In genomic region chr9:130682490-130683121, GRCh38 we compare ENCODE assay signal across 1 cellular context.
TF ChIP-seq lines count a peak whose summit lies in the region.

No MANE protein-coding gene starts in this region.

TF ChIP-seq in K562, 482 proteins besides CTCF, POLR2A, EP300 and RAD21 (continues in another document):
- TF ChIP-seq GTF2A2 (tag; IDR thresholded peaks at IDR 0.05), result no peak
- TF ChIP-seq MTA3 (IDR thresholded peaks at IDR 0.05; ENCODE audit: borderline replicate concordance), result peak; percentile 17; the same call in 1 of the 2 replicates
- no peak for TF ChIP-seq ZNF445 (CRISPR knock-in tag; IDR thresholded peaks at IDR 0.05; ENCODE audit: low read depth)
- no peak for TF ChIP-seq RBM14 (IDR thresholded peaks at IDR 0.05; ENCODE audit: borderline replicate concordance, insufficient read depth, low read depth, low read length)
- TF ChIP-seq KLF1 (tag; IDR thresholded peaks at IDR 0.05), result no peak
- peak; percentile 83 for TF ChIP-seq ARID2 (IDR thresholded peaks at IDR 0.05)
- TF ChIP-seq DACH1 (IDR thresholded peaks at IDR 0.05; ENCODE audit: partially characterized antibody), result no peak
- TF ChIP-seq BCOR (IDR thresholded peaks at IDR 0.05), result peak; percentile 59; the same call in 1 of the 2 replicates
- TF ChIP-seq PBX2 (CRISPR knock-in tag; IDR thresholded peaks at IDR 0.05; ENCODE audit: low read depth), result no peak
- no peak for TF ChIP-seq PBX2 (tag; conservative IDR thresholded peaks at IDR 0.05; ENCODE audit: low read depth)
- peak; percentile 42; the same call in 1 of the 2 replicates for TF ChIP-seq MYNN (IDR thresholded peaks at IDR 0.05)
- no peak for TF ChIP-seq MYNN (CRISPR knock-in tag; IDR thresholded peaks at IDR 0.05)
- no peak for TF ChIP-seq NCOA2 (IDR thresholded peaks at IDR 0.05; ENCODE audit: partially characterized antibody in 2 of 2)
- no peak for TF ChIP-seq ZNF143 (CRISPR knock-in tag; IDR thresholded peaks at IDR 0.05)
- TF ChIP-seq, protein P1, sequence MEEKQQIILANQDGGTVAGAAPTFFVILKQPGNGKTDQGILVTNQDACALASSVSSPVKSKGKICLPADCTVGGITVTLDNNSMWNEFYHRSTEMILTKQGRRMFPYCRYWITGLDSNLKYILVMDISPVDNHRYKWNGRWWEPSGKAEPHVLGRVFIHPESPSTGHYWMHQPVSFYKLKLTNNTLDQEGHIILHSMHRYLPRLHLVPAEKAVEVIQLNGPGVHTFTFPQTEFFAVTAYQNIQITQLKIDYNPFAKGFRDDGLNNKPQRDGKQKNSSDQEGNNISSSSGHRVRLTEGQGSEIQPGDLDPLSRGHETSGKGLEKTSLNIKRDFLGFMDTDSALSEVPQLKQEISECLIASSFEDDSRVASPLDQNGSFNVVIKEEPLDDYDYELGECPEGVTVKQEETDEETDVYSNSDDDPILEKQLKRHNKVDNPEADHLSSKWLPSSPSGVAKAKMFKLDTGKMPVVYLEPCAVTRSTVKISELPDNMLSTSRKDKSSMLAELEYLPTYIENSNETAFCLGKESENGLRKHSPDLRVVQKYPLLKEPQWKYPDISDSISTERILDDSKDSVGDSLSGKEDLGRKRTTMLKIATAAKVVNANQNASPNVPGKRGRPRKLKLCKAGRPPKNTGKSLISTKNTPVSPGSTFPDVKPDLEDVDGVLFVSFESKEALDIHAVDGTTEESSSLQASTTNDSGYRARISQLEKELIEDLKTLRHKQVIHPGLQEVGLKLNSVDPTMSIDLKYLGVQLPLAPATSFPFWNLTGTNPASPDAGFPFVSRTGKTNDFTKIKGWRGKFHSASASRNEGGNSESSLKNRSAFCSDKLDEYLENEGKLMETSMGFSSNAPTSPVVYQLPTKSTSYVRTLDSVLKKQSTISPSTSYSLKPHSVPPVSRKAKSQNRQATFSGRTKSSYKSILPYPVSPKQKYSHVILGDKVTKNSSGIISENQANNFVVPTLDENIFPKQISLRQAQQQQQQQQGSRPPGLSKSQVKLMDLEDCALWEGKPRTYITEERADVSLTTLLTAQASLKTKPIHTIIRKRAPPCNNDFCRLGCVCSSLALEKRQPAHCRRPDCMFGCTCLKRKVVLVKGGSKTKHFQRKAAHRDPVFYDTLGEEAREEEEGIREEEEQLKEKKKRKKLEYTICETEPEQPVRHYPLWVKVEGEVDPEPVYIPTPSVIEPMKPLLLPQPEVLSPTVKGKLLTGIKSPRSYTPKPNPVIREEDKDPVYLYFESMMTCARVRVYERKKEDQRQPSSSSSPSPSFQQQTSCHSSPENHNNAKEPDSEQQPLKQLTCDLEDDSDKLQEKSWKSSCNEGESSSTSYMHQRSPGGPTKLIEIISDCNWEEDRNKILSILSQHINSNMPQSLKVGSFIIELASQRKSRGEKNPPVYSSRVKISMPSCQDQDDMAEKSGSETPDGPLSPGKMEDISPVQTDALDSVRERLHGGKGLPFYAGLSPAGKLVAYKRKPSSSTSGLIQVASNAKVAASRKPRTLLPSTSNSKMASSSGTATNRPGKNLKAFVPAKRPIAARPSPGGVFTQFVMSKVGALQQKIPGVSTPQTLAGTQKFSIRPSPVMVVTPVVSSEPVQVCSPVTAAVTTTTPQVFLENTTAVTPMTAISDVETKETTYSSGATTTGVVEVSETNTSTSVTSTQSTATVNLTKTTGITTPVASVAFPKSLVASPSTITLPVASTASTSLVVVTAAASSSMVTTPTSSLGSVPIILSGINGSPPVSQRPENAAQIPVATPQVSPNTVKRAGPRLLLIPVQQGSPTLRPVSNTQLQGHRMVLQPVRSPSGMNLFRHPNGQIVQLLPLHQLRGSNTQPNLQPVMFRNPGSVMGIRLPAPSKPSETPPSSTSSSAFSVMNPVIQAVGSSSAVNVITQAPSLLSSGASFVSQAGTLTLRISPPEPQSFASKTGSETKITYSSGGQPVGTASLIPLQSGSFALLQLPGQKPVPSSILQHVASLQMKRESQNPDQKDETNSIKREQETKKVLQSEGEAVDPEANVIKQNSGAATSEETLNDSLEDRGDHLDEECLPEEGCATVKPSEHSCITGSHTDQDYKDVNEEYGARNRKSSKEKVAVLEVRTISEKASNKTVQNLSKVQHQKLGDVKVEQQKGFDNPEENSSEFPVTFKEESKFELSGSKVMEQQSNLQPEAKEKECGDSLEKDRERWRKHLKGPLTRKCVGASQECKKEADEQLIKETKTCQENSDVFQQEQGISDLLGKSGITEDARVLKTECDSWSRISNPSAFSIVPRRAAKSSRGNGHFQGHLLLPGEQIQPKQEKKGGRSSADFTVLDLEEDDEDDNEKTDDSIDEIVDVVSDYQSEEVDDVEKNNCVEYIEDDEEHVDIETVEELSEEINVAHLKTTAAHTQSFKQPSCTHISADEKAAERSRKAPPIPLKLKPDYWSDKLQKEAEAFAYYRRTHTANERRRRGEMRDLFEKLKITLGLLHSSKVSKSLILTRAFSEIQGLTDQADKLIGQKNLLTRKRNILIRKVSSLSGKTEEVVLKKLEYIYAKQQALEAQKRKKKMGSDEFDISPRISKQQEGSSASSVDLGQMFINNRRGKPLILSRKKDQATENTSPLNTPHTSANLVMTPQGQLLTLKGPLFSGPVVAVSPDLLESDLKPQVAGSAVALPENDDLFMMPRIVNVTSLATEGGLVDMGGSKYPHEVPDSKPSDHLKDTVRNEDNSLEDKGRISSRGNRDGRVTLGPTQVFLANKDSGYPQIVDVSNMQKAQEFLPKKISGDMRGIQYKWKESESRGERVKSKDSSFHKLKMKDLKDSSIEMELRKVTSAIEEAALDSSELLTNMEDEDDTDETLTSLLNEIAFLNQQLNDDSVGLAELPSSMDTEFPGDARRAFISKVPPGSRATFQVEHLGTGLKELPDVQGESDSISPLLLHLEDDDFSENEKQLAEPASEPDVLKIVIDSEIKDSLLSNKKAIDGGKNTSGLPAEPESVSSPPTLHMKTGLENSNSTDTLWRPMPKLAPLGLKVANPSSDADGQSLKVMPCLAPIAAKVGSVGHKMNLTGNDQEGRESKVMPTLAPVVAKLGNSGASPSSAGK (IDR thresholded peaks at IDR 0.05), result no peak
- no peak for TF ChIP-seq SAP30 (IDR thresholded peaks at IDR 0.05; ENCODE audit: borderline replicate concordance, insufficient read depth, low read depth, low read length, poor library complexity, severe bottlenecking)
- no peak for TF ChIP-seq ZNF224 (CRISPR knock-in tag; IDR thresholded peaks at IDR 0.05)
- peak; percentile 49 for TF ChIP-seq SPI1 (IDR thresholded peaks at IDR 0.05; ENCODE audit: borderline replicate concordance, low read depth, low read length)
- no peak for TF ChIP-seq ZBTB8A (IDR thresholded peaks at IDR 0.05; ENCODE audit: partially characterized antibody)
- no peak for TF ChIP-seq ZNF444 (CRISPR knock-in tag; IDR thresholded peaks at IDR 0.05)
- no peak for TF ChIP-seq POLR2H (tag; IDR thresholded peaks at IDR 0.05; ENCODE audit: low read depth)
- no peak for TF ChIP-seq PML (IDR thresholded peaks at IDR 0.05; ENCODE audit: low read length)
- no peak for TF ChIP-seq JUNB (CRISPR knock-in tag; conservative IDR thresholded peaks at IDR 0.05)
- TF ChIP-seq STAG1 (CRISPR knock-in tag; IDR thresholded peaks at IDR 0.05; ENCODE audit: borderline replicate concordance), result peak; percentile 80; the same call in 1 of the 2 replicates
- TF ChIP-seq, protein P2, sequence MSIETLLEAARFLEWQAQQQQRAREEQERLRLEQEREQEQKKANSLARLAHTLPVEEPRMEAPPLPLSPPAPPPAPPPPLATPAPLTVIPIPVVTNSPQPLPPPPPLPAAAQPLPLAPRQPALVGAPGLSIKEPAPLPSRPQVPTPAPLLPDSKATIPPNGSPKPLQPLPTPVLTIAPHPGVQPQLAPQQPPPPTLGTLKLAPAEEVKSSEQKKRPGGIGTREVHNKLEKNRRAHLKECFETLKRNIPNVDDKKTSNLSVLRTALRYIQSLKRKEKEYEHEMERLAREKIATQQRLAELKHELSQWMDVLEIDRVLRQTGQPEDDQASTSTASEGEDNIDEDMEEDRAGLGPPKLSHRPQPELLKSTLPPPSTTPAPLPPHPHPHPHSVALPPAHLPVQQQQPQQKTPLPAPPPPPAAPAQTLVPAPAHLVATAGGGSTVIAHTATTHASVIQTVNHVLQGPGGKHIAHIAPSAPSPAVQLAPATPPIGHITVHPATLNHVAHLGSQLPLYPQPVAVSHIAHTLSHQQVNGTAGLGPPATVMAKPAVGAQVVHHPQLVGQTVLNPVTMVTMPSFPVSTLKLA (conservative IDR thresholded peaks at IDR 0.05), result 0 out of 4 replicates have a peak, but pooled peaks of 1 of the 2 experiments have one; percentile 10
- TF ChIP-seq, protein P3, sequence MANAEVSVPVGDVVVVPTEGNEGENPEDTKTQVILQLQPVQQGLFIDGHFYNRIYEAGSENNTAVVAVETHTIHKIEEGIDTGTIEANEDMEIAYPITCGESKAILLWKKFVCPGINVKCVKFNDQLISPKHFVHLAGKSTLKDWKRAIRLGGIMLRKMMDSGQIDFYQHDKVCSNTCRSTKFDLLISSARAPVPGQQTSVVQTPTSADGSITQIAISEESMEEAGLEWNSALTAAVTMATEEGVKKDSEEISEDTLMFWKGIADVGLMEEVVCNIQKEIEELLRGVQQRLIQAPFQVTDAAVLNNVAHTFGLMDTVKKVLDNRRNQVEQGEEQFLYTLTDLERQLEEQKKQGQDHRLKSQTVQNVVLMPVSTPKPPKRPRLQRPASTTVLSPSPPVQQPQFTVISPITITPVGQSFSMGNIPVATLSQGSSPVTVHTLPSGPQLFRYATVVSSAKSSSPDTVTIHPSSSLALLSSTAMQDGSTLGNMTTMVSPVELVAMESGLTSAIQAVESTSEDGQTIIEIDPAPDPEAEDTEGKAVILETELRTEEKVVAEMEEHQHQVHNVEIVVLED (CRISPR knock-in tag; IDR thresholded peaks at IDR 0.05), result no peak
- TF ChIP-seq, protein P4, sequence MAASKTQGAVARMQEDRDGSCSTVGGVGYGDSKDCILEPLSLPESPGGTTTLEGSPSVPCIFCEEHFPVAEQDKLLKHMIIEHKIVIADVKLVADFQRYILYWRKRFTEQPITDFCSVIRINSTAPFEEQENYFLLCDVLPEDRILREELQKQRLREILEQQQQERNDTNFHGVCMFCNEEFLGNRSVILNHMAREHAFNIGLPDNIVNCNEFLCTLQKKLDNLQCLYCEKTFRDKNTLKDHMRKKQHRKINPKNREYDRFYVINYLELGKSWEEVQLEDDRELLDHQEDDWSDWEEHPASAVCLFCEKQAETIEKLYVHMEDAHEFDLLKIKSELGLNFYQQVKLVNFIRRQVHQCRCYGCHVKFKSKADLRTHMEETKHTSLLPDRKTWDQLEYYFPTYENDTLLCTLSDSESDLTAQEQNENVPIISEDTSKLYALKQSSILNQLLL (CRISPR knock-in tag; IDR thresholded peaks at IDR 0.05; ENCODE audit: borderline replicate concordance), result no peak
- TF ChIP-seq CREB5 (CRISPR knock-in tag; IDR thresholded peaks at IDR 0.05), result no peak
- TF ChIP-seq ZNF384 (IDR thresholded peaks at IDR 0.05; ENCODE audit: low read depth, low read length), result no peak
- no peak for TF ChIP-seq ZNF239 (CRISPR knock-in tag; IDR thresholded peaks at IDR 0.05)
- 0 out of 2 replicates have a peak, but pooled peaks have one; percentile 38 for TF ChIP-seq VEZF1 (CRISPR knock-in tag; IDR thresholded peaks at IDR 0.05)
- TF ChIP-seq KHSRP (IDR thresholded peaks at IDR 0.05), result no peak
- TF ChIP-seq, protein P5, sequence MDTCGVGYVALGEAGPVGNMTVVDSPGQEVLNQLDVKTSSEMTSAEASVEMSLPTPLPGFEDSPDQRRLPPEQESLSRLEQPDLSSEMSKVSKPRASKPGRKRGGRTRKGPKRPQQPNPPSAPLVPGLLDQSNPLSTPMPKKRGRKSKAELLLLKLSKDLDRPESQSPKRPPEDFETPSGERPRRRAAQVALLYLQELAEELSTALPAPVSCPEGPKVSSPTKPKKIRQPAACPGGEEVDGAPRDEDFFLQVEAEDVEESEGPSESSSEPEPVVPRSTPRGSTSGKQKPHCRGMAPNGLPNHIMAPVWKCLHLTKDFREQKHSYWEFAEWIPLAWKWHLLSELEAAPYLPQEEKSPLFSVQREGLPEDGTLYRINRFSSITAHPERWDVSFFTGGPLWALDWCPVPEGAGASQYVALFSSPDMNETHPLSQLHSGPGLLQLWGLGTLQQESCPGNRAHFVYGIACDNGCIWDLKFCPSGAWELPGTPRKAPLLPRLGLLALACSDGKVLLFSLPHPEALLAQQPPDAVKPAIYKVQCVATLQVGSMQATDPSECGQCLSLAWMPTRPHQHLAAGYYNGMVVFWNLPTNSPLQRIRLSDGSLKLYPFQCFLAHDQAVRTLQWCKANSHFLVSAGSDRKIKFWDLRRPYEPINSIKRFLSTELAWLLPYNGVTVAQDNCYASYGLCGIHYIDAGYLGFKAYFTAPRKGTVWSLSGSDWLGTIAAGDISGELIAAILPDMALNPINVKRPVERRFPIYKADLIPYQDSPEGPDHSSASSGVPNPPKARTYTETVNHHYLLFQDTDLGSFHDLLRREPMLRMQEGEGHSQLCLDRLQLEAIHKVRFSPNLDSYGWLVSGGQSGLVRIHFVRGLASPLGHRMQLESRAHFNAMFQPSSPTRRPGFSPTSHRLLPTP (IDR thresholded peaks at IDR 0.05; ENCODE audit: borderline replicate concordance, extremely low read depth, insufficient read length), result no peak
